1 cellular context compared by ENCODE assay signal in genomic region chr9:16727452-16728127, GRCh38.
TF ChIP-seq lines count a peak whose summit lies in the region.

No MANE protein-coding gene starts in this region.

TF ChIP-seq in HEK293, 187 proteins besides CTCF, POLR2A, EP300 and RAD21 (continued from another document):
- TF ChIP-seq ZNF311 (tag by site-specific recombination; IDR thresholded peaks at IDR 0.05; ENCODE audit: borderline replicate concordance): no peak
- no peak for TF ChIP-seq KLF1 (tag by site-specific recombination; IDR thresholded peaks at IDR 0.05)
